10 cellular contexts compared by ENCODE assay signal in genomic region chr6:145756170-145756662, GRCh38. TPM values are rescaled to one million over a fixed set of nuclear protein-coding genes. Genes with fewer than 3 reads are reported as not detected.
DNase-seq lines count a peak whose midpoint lies in the region; ATAC-seq and TF ChIP-seq lines count a peak whose summit lies in the region.
"Had no signal": no experiment of that assay in that cellular context is flagged by ENCODE, and none has a peak within 500 bp of the region (broad histone marks: within the 10 kb centered on the region; RNA-seq: fewer than 3 reads in every experiment).

No MANE protein-coding gene starts in this region.

- no peaks in the 10 kb centered on the region for H3K9me2 ChIP-seq in SK-N-SH

- H3K4me1 Mint-ChIP-seq in activated T-helper 17 cell treated with anti-CD3 and anti-CD28 coated beads, Interleukin-2, amount 50 U/mL, for 72 hours, result no peaks in the 10 kb centered on the region

- TF ChIP-seq RAD21 in SK-N-SH (IDR thresholded peaks at IDR 0.05; ENCODE audit: low read length), result no peak

- H3F3A ChIP-seq in SK-N-SH (replicated peaks; ENCODE audit: insufficient read depth), result peaks cover 3% of the 10 kb centered on the region

- WGBS in SK-N-SH (ENCODE audit: low lambda C conversion rate), result 0% methylated on average over 1 of the region's 1 CpG

- no peaks in the 10 kb centered on the region for H3K36me3 ChIP-seq in SK-N-SH (replicated peaks in 1 of 2; ENCODE audit: control insufficient read depth in 1 of 2, insufficient read depth in 2 of 2, low read length in 1 of 2)

- H3K4me3 Mint-ChIP-seq in activated T-helper 17 cell treated with anti-CD3 and anti-CD28 coated beads, Interleukin-2, amount 50 U/mL, for 72 hours, result no peak overlapping the region

- peaks cover 3 to 5% of the 10 kb centered on the region in 2 experiments; a peak in 3 of 4 replicates for H3K4me1 ChIP-seq in SK-N-SH (ENCODE audit: control insufficient read depth in 1 of 2, insufficient read depth in 2 of 2, low read depth in 1 of 2, low read length in 1 of 2)

- H3K79me2 ChIP-seq in SK-N-SH (ENCODE audit: insufficient read depth), result no peaks in the 10 kb centered on the region

- TF ChIP-seq EP300 in SK-N-SH (IDR thresholded peaks at IDR 0.05; ENCODE audit: borderline replicate concordance in 1 of 2, low read depth in 1 of 2, low read length in 1 of 2), result peak in 1 of 2 experiments; percentile 57; a peak in 1 of 4 replicates

- H2AFZ ChIP-seq in SK-N-SH (ENCODE audit: low read depth), result peak overlapping the region; percentile 2; the same call in 1 of the 2 replicates

- no peak for TF ChIP-seq CTCF in AG04449 (IDR thresholded peaks at IDR 0.05; ENCODE audit: insufficient read depth, low read length, missing control alignments)
- no peak for TF ChIP-seq CTCF in SK-N-SH (IDR thresholded peaks at IDR 0.05)

- CTCF ChIA-PET in AG04449 (lab: Yijun Ruan, JAX), result no interaction called here
- CTCF ChIA-PET in SK-N-SH (lab: Yijun Ruan, JAX), result no interaction called here

- peak; percentile 44 to 80 for ATAC-seq in left cardiac atrium
- ATAC-seq in activated T-helper 17 cell treated with anti-CD3 and anti-CD28 coated beads, Interleukin-2, amount 50 U/mL, for 72 hours (replicated peaks), result no peak
- no peak for ATAC-seq in HG02852 (IDR thresholded peaks at IDR 0.05; ENCODE audit: unreplicated experiment)

- H3K36me3 Mint-ChIP-seq in activated T-helper 17 cell treated with anti-CD3 and anti-CD28 coated beads, Interleukin-2, amount 50 U/mL, for 72 hours (ENCODE audit: low read depth), result no peaks in the 10 kb centered on the region

- intact Hi-C loops in left cardiac atrium (cut with DNase I), result no loop called here

- no peaks in the 10 kb centered on the region for H3K27me3 ChIP-seq in SK-N-SH (ENCODE audit: insufficient read depth)

- H3K9ac ChIP-seq in SK-N-SH, result no peak overlapping the region

- no peaks in the 10 kb centered on the region for H3K9me3 Mint-ChIP-seq in activated T-helper 17 cell treated with anti-CD3 and anti-CD28 coated beads, Interleukin-2, amount 50 U/mL, for 72 hours

- POLR2A ChIA-PET in AG04449 (lab: Yijun Ruan, JAX) (no interaction called here), SK-N-SH (lab: Yijun Ruan, JAX) (no interaction called here)

- no peak overlapping the region for H3K4me3 ChIP-seq in AG04449 (ENCODE audit: low read depth, low read length)
- H3K4me3 ChIP-seq in SK-N-SH (ENCODE audit: low read depth in 2 of 2, low read length in 1 of 2), result no peak overlapping the region

- no peaks in the 10 kb centered on the region for H3K9me3 ChIP-seq in SK-N-SH

- peak; percentile 88 for DNase-seq in AG04449 (ENCODE audit: low read depth, low spot score)
- peak; percentile 39 for DNase-seq in HPDE6-E6E7 (ENCODE audit: extremely low spot score)
- peak; percentile 39 for DNase-seq in SK-N-SH
- peak; percentile 41 for DNase-seq in left cardiac atrium
- no peak for DNase-seq in anterior cingulate cortex (lab: John Stamatoyannopoulos, UW)
- no peak for DNase-seq in superior temporal gyrus (ENCODE audit: extremely low spot score)
- DNase-seq: GDM1, NCI-H510A treated with DMSO at 0.1 percent for 48 hours had no signal

- H3K4me2 ChIP-seq in SK-N-SH, result no peak overlapping the region

- H3K27ac Mint-ChIP-seq in activated T-helper 17 cell treated with anti-CD3 and anti-CD28 coated beads, Interleukin-2, amount 50 U/mL, for 72 hours, result no peak overlapping the region

- peak overlapping the region in 1 of 2 experiments; percentile 62; a peak in 1 of 4 replicates for H3K27ac ChIP-seq in SK-N-SH (ENCODE audit: low read depth in 2 of 2, low read length in 1 of 2)

- H4K20me1 ChIP-seq in SK-N-SH (ENCODE audit: insufficient read depth), result no peaks in the 10 kb centered on the region

- no peaks in the 10 kb centered on the region for H3K27me3 Mint-ChIP-seq in activated T-helper 17 cell treated with anti-CD3 and anti-CD28 coated beads, Interleukin-2, amount 50 U/mL, for 72 hours

TF ChIP-seq in SK-N-SH, 30 proteins besides CTCF, POLR2A, EP300 and RAD21:
- TF ChIP-seq CHD2 (IDR thresholded peaks at IDR 0.05; ENCODE audit: low read length, partially characterized antibody), result peak; percentile 21
- no peak for TF ChIP-seq REST (IDR thresholded peaks at IDR 0.05; ENCODE audit: low read depth, low read length)
- TF ChIP-seq TEAD4 (IDR thresholded peaks at IDR 0.05; ENCODE audit: borderline replicate concordance, insufficient read depth), result 0 out of 2 replicates have a peak, but pooled peaks have one; percentile 13
- peak; percentile 78 for TF ChIP-seq RCOR1 (IDR thresholded peaks at IDR 0.05; ENCODE audit: low read length)
- peak; percentile 23; the same call in 1 of the 2 replicates for TF ChIP-seq TCF12 (IDR thresholded peaks at IDR 0.05)
- peak; percentile 79 for TF ChIP-seq NFIC (IDR thresholded peaks at IDR 0.05; ENCODE audit: borderline replicate concordance)
- TF ChIP-seq, protein P1, sequence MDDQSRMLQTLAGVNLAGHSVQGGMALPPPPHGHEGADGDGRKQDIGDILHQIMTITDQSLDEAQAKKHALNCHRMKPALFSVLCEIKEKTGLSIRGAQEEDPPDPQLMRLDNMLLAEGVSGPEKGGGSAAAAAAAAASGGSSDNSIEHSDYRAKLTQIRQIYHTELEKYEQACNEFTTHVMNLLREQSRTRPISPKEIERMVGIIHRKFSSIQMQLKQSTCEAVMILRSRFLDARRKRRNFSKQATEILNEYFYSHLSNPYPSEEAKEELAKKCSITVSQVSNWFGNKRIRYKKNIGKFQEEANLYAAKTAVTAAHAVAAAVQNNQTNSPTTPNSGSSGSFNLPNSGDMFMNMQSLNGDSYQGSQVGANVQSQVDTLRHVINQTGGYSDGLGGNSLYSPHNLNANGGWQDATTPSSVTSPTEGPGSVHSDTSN (IDR thresholded peaks at IDR 0.05), result peak; percentile 29; the same call in 1 of the 2 replicates
- TF ChIP-seq GATA2 (CRISPR knock-in tag; IDR thresholded peaks at IDR 0.05), result peak; percentile 57
- TF ChIP-seq POLR2AphosphoS5 (IDR thresholded peaks at IDR 0.05; ENCODE audit: low read depth, low read length), result peak; percentile 30; the same call in 1 of the 2 replicates
- TF ChIP-seq MEF2A (IDR thresholded peaks at IDR 0.05; ENCODE audit: borderline replicate concordance, low read depth), result no peak
- no peak for TF ChIP-seq IRF3 (IDR thresholded peaks at IDR 0.05; ENCODE audit: low read depth, low read length)
TF ChIP-seq in SK-N-SH: peak in this region for 8.

RNA-seq across cellular contexts. Expression of gene EPM2A, which starts 20.9 kb away (rescaled TPM):
- polyA plus RNA-seq in SK-N-SH (2012; rRNA removed), result 2.7 and 3.9 TPM in 2 replicates
- polyA plus RNA-seq in SK-N-SH (2012; cell fraction: cytosol; rRNA removed), result 2.4 and 3.1 TPM in 2 replicates
- polyA plus RNA-seq in SK-N-SH (2012; cell fraction: nucleus; rRNA removed), result 3.0 and 4.8 TPM in 2 replicates
- total RNA-seq in left cardiac atrium, result 10 to 100 TPM; 28.8 to 29.5 TPM
- 1 to 10 TPM; 4.3 to 8.4 TPM for total RNA-seq in activated T-helper 17 cell treated with anti-CD3 and anti-CD28 coated beads, Interleukin-2, amount 50 U/mL, for 72 hours

RNA-seq across cellular contexts. Expression of gene FBXO30, which starts 58.4 kb away (rescaled TPM):
- 1.7 and 2.4 TPM in 2 replicates for polyA plus RNA-seq in SK-N-SH (2012; rRNA removed)
- 2.8 and 3.1 TPM in 2 replicates for polyA plus RNA-seq in SK-N-SH (2012; cell fraction: cytosol; rRNA removed)
- polyA plus RNA-seq in SK-N-SH (2012; cell fraction: nucleus; rRNA removed), result 1.2 and 3.2 TPM in 2 replicates
- 10 to 100 TPM; 10.1 to 11.7 TPM for total RNA-seq in left cardiac atrium
- total RNA-seq in activated T-helper 17 cell treated with anti-CD3 and anti-CD28 coated beads, Interleukin-2, amount 50 U/mL, for 72 hours, result 1 to 10 TPM; 3.6 to 4.8 TPM

Comparison
In these comparisons a context has a peak if more than half of its experiments do, and no peak if none do; other contexts are left out.
1. DNase-seq: peak in AG04449 (single experiment), HPDE6-E6E7 (single experiment), SK-N-SH (single experiment) and left cardiac atrium (single experiment); none in anterior cingulate cortex (0 of 58) and superior temporal gyrus (single experiment).
2. ATAC-seq: peak in left cardiac atrium (2 of 2); none in activated T-helper 17 cell treated with anti-CD3 and anti-CD28 coated beads, Interleukin-2, amount 50 U/mL, for 72 hours (single experiment) and HG02852 (single experiment).